Comparison of ENCODE assay signal across 8 cellular contexts in the genomic region with DNA sequence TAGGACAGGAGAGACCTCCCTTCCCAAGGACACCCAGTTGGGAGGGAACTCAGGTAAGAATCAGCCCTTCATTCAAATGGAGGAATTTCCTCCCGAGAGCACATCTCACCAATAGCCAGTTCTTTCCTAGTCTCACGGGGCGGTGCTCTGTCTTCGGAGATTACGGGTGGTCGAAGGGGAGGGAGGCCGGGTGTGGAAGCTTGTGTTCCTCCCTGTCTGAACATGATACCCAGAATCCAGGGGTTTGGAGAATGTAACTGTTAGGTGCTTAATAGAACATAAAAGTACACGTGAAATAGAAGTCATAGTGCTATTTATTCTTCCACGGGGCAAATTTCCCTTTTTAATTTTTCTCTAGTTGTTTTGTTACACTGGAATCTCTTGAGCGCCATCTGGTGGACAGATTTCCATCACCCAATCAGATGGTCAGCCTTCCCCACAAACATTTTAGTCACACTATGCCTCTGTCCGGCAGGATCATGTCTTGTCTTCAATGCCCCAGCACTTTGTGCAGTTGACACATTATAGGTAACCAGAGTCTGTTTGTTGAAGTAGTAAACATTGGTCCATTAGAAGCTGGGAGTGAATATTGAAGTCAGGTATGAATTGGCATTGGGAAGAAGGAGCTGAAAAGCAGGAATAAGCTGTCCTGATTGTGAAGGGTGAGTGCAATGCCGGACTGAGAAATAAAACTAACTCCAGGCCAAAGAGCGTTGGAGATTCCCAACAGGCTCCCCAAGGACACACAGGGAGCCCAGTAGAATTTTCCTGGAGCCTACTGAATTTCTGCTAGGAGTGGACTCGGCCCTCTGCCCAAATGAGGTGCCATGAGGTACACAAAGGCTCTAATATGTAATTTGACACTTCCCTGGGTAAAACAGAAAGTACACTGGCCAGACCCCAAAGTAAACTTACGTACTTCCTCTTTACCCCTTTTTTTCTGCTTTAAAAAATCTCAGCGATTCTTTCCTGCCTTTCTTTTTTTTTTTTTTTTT. TPM values are rescaled to one million over a fixed set of nuclear protein-coding genes. Genes with fewer than 3 reads are reported as not detected.
DNase-seq lines count a peak whose midpoint lies in the region; ATAC-seq, FAIRE-seq and TF ChIP-seq lines count a peak whose summit lies in the region.

No MANE protein-coding gene starts in this region.

- H3K27ac ChIP-seq in caudate nucleus (ENCODE audit: low read depth, low read length) (no peak overlapping the region), keratinocyte (ENCODE audit: control insufficient read depth, insufficient read depth, low read length) (peak overlapping the region; percentile 77)

- H3K36me3 Mint-ChIP-seq in activated B cell treated with CpG ODN at 0.5 μM for 24 hours (ENCODE audit: low read depth) = no peaks in the 10 kb centered on the region

- peak overlapping the region; percentile 72 for H3K4me3 Mint-ChIP-seq in activated B cell treated with CpG ODN at 0.5 μM for 24 hours

- H3K9ac ChIP-seq in keratinocyte (ENCODE audit: control insufficient read depth, extremely low read depth, insufficient read depth, low read length) = peak overlapping the region; percentile 62

- no peaks in the 10 kb centered on the region for H3K79me2 ChIP-seq in keratinocyte (ENCODE audit: control insufficient read depth, insufficient read depth, low read length)

- TF ChIP-seq CTCF in activated B cell treated with CpG ODN at 0.5 μM for 24 hours (IDR thresholded peaks at IDR 0.05) (peak; percentile 65), keratinocyte (optimal IDR thresholded peaks at IDR 0.05 in 1 of 3, IDR thresholded peaks at IDR 0.05 in 1 of 3, conservative IDR thresholded peaks at IDR 0.05 in 1 of 3; ENCODE audit: extremely low read depth in 1 of 3, insufficient read depth in 2 of 3, low read length in 3 of 3) (peak; percentile 68 to 78 (median 74))

- POLR2A ChIA-PET in activated B cell treated with CpG ODN at 0.5 μM for 24 hours (lab: Charles Lee) = no interaction called here

- CTCF ChIA-PET in activated B cell treated with CpG ODN at 0.5 μM for 24 hours (lab: Charles Lee) = interaction anchor here (0.7 to 2.8 kb wide), 13 partner anchors 8 to 396 kb away, joined by 3 to 15 read pairs (median 4); no protein-coding TSS in a partner anchor

- peak; percentile 81 for FAIRE-seq in keratinocyte (lab: Jason Lieb, UNC)

- peak overlapping the region; percentile 38 to 79 (median 69) for H3K4me3 ChIP-seq in keratinocyte (ENCODE audit: control insufficient read depth in 2 of 3, extremely low read depth in 1 of 3, insufficient read depth in 2 of 3, low read depth in 1 of 3, low read length in 3 of 3)

- no peaks in the 10 kb centered on the region for H3K9me3 Mint-ChIP-seq in activated B cell treated with CpG ODN at 0.5 μM for 24 hours

- no peaks in the 10 kb centered on the region for H3K9me1 ChIP-seq in keratinocyte (ENCODE audit: control insufficient read depth, extremely low read depth, insufficient read depth, low read length)

- H3K4me1 Mint-ChIP-seq in activated B cell treated with CpG ODN at 0.5 μM for 24 hours = peaks cover 6% of the 10 kb centered on the region

- no peaks in the 10 kb centered on the region for H3K9me3 ChIP-seq in keratinocyte (ENCODE audit: control insufficient read depth, low read depth, low read length)

- intact Hi-C loops in activated B cell treated with CpG ODN at 0.5 μM for 24 hours (cut with micrococcal nuclease) = loop anchor here (1.0 to 2.0 kb wide), 3 partner anchors 62 to 387 kb away; no protein-coding TSS in a partner anchor

- dilution Hi-C loops in keratinocyte (cut with MboI; ENCODE audit: extremely low pct_ligation_motif_present, low sequenced_read_pairs) = no loop called here

- ATAC-seq in HG02938 (IDR thresholded peaks at IDR 0.05; ENCODE audit: unreplicated experiment) (peak; percentile 79), activated B cell treated with CpG ODN at 0.5 μM for 24 hours (ENCODE audit: low read depth) (no peak), HG02884 (IDR thresholded peaks at IDR 0.05; ENCODE audit: unreplicated experiment) (no peak)

- DNase-seq in EL (peak; percentile 88), NCI-H2196 treated with DMSO at 0.1 percent for 48 hours (lab: John Stamatoyannopoulos, UW; ENCODE audit: unreplicated experiment) (peak; percentile 60), activated B cell treated with CpG ODN at 0.5 μM for 24 hours (peak; percentile 15), caudate nucleus (lab: John Stamatoyannopoulos, UW) (peak in 57 of 61 donors; percentile 3 to 88 (median 48)), keratinocyte (ENCODE audit: low read depth, low spot score) (peak; percentile 71)
- peak; percentile 82 for DNase-seq in stimulated activated CD4-positive, alpha-beta T cell treated with anti-CD3 and anti-CD28 coated beads, Interleukin-15, amount 100 ng/mL, for 24 hours

- no peaks in the 10 kb centered on the region for H4K20me1 ChIP-seq in keratinocyte (ENCODE audit: control insufficient read depth, extremely low read depth, insufficient read depth, low read length)

- H3K4me2 ChIP-seq in keratinocyte (ENCODE audit: control insufficient read depth, extremely low read depth, insufficient read depth, low read depth, low read length) = peak overlapping the region; percentile 83

- peaks cover 33% of the 10 kb centered on the region for H3K4me1 ChIP-seq in keratinocyte (ENCODE audit: control insufficient read depth, extremely low read depth, insufficient read depth, low read length)

- peaks cover 24% of the 10 kb centered on the region for H3K27me3 Mint-ChIP-seq in activated B cell treated with CpG ODN at 0.5 μM for 24 hours

- peak overlapping the region; percentile 86 for H2AFZ ChIP-seq in keratinocyte (ENCODE audit: control insufficient read depth, low read length)

- H3K27me3 ChIP-seq in keratinocyte (ENCODE audit: control insufficient read depth, extremely low read depth, insufficient read depth, low read length) = no peaks in the 10 kb centered on the region

- H3K36me3 ChIP-seq in keratinocyte (ENCODE audit: control insufficient read depth in 2 of 2, extremely low read depth in 1 of 2, insufficient read depth in 2 of 2, low read length in 2 of 2) = no peaks in the 10 kb centered on the region

- no peak overlapping the region for H3K27ac Mint-ChIP-seq in activated B cell treated with CpG ODN at 0.5 μM for 24 hours

RNA-seq across cellular contexts. Expression of a gene that starts 27.6 kb away (rescaled TPM):
- total RNA-seq in activated B cell treated with CpG ODN at 0.5 μM for 24 hours = 0.07 TPM in 1 of 2 replicates, not detected in the other
- polyA plus RNA-seq in keratinocyte = 3.3 to 4.7 TPM (median 4.0 TPM) in 3 replicates
- polyA plus RNA-seq in keratinocyte (2011; ENCODE audit: low read depth) = 0.92 TPM
- polyA plus RNA-seq in keratinocyte (2011; cell fraction: cytosol; rRNA removed) = 2.4 and 3.8 TPM in 2 replicates
- polyA plus RNA-seq in keratinocyte (2011; cell fraction: nucleus; rRNA removed) = 7.7 and 10.0 TPM in 2 replicates
- 2.2 and 4.6 TPM in 2 replicates for polyA plus RNA-seq in keratinocyte (2012; ENCODE audit: low replicate concordance)
- polyA minus RNA-seq in keratinocyte = 2.0 to 6.8 TPM (median 4.9 TPM) in 3 replicates
- polyA minus RNA-seq in keratinocyte (2011; cell fraction: cytosol; rRNA and poly(A)+ RNA removed) = 6.9 TPM
- polyA minus RNA-seq in keratinocyte (2011; cell fraction: nucleus; rRNA and poly(A)+ RNA removed) = 10.4 and 13.7 TPM in 2 replicates

RNA-seq across cellular contexts. Expression of a gene that starts 36.1 kb away (rescaled TPM):
- 51.6 and 57.5 TPM in 2 replicates for total RNA-seq in activated B cell treated with CpG ODN at 0.5 μM for 24 hours
- 20.8 to 40.3 TPM (median 29.1 TPM) in 3 replicates for polyA plus RNA-seq in keratinocyte
- 91.3 TPM for polyA plus RNA-seq in keratinocyte (2011; ENCODE audit: low read depth)
- 12.3 and 21.0 TPM in 2 replicates for polyA plus RNA-seq in keratinocyte (2011; cell fraction: cytosol; rRNA removed)
- 15.2 and 17.6 TPM in 2 replicates for polyA plus RNA-seq in keratinocyte (2011; cell fraction: nucleus; rRNA removed)
- polyA plus RNA-seq in keratinocyte (2012; ENCODE audit: low replicate concordance) = 69.9 and 79.4 TPM in 2 replicates
- 31.6 to 64.3 TPM (median 62.2 TPM) in 3 replicates for polyA minus RNA-seq in keratinocyte
- polyA minus RNA-seq in keratinocyte (2011; cell fraction: cytosol; rRNA and poly(A)+ RNA removed) = 30.5 TPM
- polyA minus RNA-seq in keratinocyte (2011; cell fraction: nucleus; rRNA and poly(A)+ RNA removed) = 9.3 and 9.9 TPM in 2 replicates

Comparison
In these comparisons a context has a peak if more than half of its experiments do, and no peak if none do; other contexts are left out.
1. DNase-seq: peak in every context shown above with its lines; median percentile 88 in EL; 82 in stimulated activated CD4-positive, alpha-beta T cell treated with anti-CD3 and anti-CD28 coated beads, Interleukin-15, amount 100 ng/mL, for 24 hours; 71 in keratinocyte; 60 in NCI-H2196 treated with DMSO at 0.1 percent for 48 hours; 48 in caudate nucleus; 15 in activated B cell treated with CpG ODN at 0.5 μM for 24 hours.